In genomic region chr6:165705941-165706340, GRCh38 we compare ENCODE assay signal across 29 cellular contexts. TPM values are rescaled to one million over a fixed set of nuclear protein-coding genes. Genes with fewer than 3 reads are reported as not detected.
"Had no signal": no experiment of that assay in that cellular context is flagged by ENCODE, and none has a peak within 500 bp of the region (broad histone marks: within the 10 kb centered on the region; RNA-seq: fewer than 3 reads in every experiment).

No MANE protein-coding gene starts in this region.

- H3K9me3 ChIP-seq: neutrophil, psoas muscle, right lobe of liver, sigmoid colon, spleen, stomach, suprapubic skin, testis, tibial artery, transverse colon, upper lobe of left lung, vagina had no signal

- H3K9ac ChIP-seq: parathyroid adenoma had no signal

- DNase-seq: naive B cell; naive thymus-derived CD8-positive, alpha-beta T cell; nephron progenitor cell; nucleus accumbens; posterior cingulate gyrus; psoas muscle; right cardiac atrium; right lobe of liver; sigmoid colon; spleen; stimulated activated CD4-positive, alpha-beta T cell treated with anti-CD3 and anti-CD28 coated beads, Interleukin-12 subunit alpha, Interleukin-12 subunit beta, amount 100 ng/mL, for 4 hours; stimulated activated CD4-positive, alpha-beta T cell treated with anti-CD3 and anti-CD28 coated beads, Interleukin-1b, Interleukin-23, amount 100 ng/mL, for 48 hours; stimulated activated CD4-positive, alpha-beta T cell treated with anti-CD3 and anti-CD28 coated beads, Interleukin-4, amount 100 ng/mL, for 24 hours; stimulated activated naive B cell treated with anti-CD40 and anti-IgM and Interleukin-4, amounts not matched to agents 10 μg/mL and 1 μg/mL and 100 μg/mL, for 72 hours; stimulated activated naive CD4-positive, alpha-beta T cell treated with Interleukin-2 at 50 U/mL for 16 hours; stomach; testis; tibial artery; transverse colon; upper lobe of left lung had no signal

- H3K27me3 ChIP-seq: neutrophil, right lobe of liver, sigmoid colon, spleen, stomach, suprapubic skin, testis, tibial artery, transverse colon, upper lobe of left lung, vagina had no signal

- H3K79me2 ChIP-seq: parathyroid adenoma had no signal

- ATAC-seq: naive thymus-derived CD8-positive, alpha-beta T cell; natural killer cell treated with Interleukin-12 subunit alpha and Interleukin-12 subunit beta and Interleukin-15 and Interleukin-18, amount 100 ng/mL, for 72 hours; psoas muscle; right cardiac atrium; right lobe of liver; stimulated activated effector memory CD8-positive, alpha-beta T cell treated with anti-CD3 and anti-CD28 coated beads, Interleukin-12 subunit alpha, Interleukin-12 subunit beta, amount 100 ng/mL, for 72 hours; stimulated activated naive B cell treated with anti-CD40 and anti-IgM and Interleukin-4, amounts not matched to agents 10 μg/mL and 1 μg/mL and 100 μg/mL, for 72 hours had no signal

- H3K27ac ChIP-seq: neutrophil, parathyroid adenoma, psoas muscle, right lobe of liver, sigmoid colon, skin epidermis, spleen, stomach, suprapubic skin, testis, tibial artery, transverse colon, upper lobe of left lung, vagina had no signal

- H3K4me2 ChIP-seq: smooth muscle cell had no signal

- FAIRE-seq: urothelium cell line had no signal

- H3K4me1 ChIP-seq: parathyroid adenoma, psoas muscle, right lobe of liver, spleen, testis, transverse colon had no signal

- H3K4me3 ChIP-seq: psoas muscle, right lobe of liver, sigmoid colon, skin epidermis, smooth muscle cell, spleen, stomach, suprapubic skin, testis, tibial artery, transverse colon, upper lobe of left lung, vagina had no signal

- H2AFZ ChIP-seq: parathyroid adenoma had no signal

- H3K36me3 ChIP-seq: neutrophil, right lobe of liver, sigmoid colon, spleen, stomach, suprapubic skin, tibial artery, transverse colon, upper lobe of left lung, vagina had no signal

RNA-seq across cellular contexts. Expression of gene PDE10A, which starts 42.9 kb away (rescaled TPM):
- total RNA-seq: naive thymus-derived CD8-positive, alpha-beta T cell; natural killer cell treated with Interleukin-12 subunit alpha and Interleukin-12 subunit beta and Interleukin-15 and Interleukin-18, amount 100 ng/mL, for 72 hours had no signal
- polyA plus RNA-seq: naive thymus-derived CD8-positive, alpha-beta T cell had no signal
